ENCODE assay signal across 9 cellular contexts in the genomic region with DNA sequence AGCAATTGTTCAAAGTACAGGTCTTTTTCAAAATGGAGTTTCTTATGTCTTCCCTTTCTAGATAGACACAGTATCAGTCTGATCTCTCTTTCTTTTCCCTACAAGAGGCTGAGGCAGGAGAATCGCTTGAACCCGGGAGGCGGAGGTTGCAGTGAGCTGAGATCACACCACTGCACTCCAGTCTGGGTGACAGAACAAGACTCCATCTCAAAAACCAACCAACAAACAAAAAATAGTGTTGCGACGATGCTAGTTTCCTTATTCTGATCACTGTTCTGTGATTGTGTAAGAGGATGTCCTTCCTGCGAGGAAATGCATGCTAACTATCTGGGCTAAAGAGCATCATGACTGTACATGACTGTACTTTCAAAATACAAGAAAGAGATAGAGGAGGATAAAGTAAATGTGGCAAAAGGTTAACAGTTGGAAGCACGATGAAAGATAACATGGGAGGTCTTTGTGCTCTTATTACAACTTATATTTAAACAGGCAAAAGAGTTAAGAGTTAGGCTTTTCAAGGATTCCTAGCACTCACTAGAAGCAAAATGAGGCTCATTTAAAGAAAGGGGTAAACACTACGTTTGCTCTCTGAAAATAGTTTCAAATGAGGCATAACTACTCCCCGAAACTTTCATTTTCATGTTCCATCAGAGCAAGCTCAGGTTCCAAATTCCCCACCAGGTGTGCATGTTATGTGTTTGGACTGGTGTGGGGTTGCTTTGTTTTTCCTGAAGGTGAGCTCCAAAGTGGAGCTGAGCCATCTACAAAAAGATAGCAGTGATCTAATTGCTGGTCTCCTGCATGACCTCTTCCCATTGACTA. TPM values are rescaled to one million over a fixed set of nuclear protein-coding genes. Genes with fewer than 3 reads are reported as not detected.
DNase-seq lines count a peak whose midpoint lies in the region; ATAC-seq and TF ChIP-seq lines count a peak whose summit lies in the region.
"Had no signal": no experiment of that assay in that cellular context is flagged by ENCODE, and none has a peak within 500 bp of the region (broad histone marks: within the 10 kb centered on the region; RNA-seq: fewer than 3 reads in every experiment).

No MANE protein-coding gene starts in this region.

- no peaks in the 10 kb centered on the region for H3K9me3 Mint-ChIP-seq in activated naive CD4-positive, alpha-beta T cell treated with anti-CD3 and anti-CD28 coated beads, Interleukin-2, amount 10 ng/mL, durations not matched to agents 7 days and 5 days
- H3K9me3 Mint-ChIP-seq in WTC11: no peaks in the 10 kb centered on the region

- no peak for TF ChIP-seq EP300 in SK-N-SH (IDR thresholded peaks at IDR 0.05; ENCODE audit: borderline replicate concordance in 1 of 2, low read depth in 1 of 2, low read length in 1 of 2)

- H3K9me3 ChIP-seq in subcutaneous abdominal adipose tissue (ENCODE audit: control insufficient read depth in 5 of 5, low read length in 5 of 5) (no peaks in the 10 kb centered on the region), SK-N-SH (no peaks in the 10 kb centered on the region)

- TF ChIP-seq RAD21 in SK-N-SH (IDR thresholded peaks at IDR 0.05; ENCODE audit: low read length): no peak

- H3K4me1 ChIP-seq in subcutaneous abdominal adipose tissue (ENCODE audit: control insufficient read depth in 5 of 5, insufficient read depth in 5 of 5, low read length in 5 of 5) (peaks cover 0 to 26% (median 22%) of the 10 kb centered on the region in 5 donors), SK-N-SH (ENCODE audit: control insufficient read depth in 1 of 2, insufficient read depth in 2 of 2, low read depth in 1 of 2, low read length in 1 of 2) (no peaks in the 10 kb centered on the region)

- H3K9ac ChIP-seq in subcutaneous abdominal adipose tissue (ENCODE audit: low read length in 5 of 5): peak overlapping the region in 1 of 5 donors; percentile 30
- no peak overlapping the region for H3K9ac ChIP-seq in SK-N-SH

- H2AFZ ChIP-seq in SK-N-SH (ENCODE audit: low read depth): no peak overlapping the region; the same call in 1 of the 2 replicates

- TF ChIP-seq CTCF in WTC11 (IDR thresholded peaks at IDR 0.05): no peak
- no peak for TF ChIP-seq CTCF in SK-N-SH (IDR thresholded peaks at IDR 0.05)

- H3K4me3 Mint-ChIP-seq in activated naive CD4-positive, alpha-beta T cell treated with anti-CD3 and anti-CD28 coated beads, Interleukin-2, amount 10 ng/mL, durations not matched to agents 7 days and 5 days: no peak overlapping the region
- no peak overlapping the region for H3K4me3 Mint-ChIP-seq in WTC11

- H3K27me3 Mint-ChIP-seq in activated naive CD4-positive, alpha-beta T cell treated with anti-CD3 and anti-CD28 coated beads, Interleukin-2, amount 10 ng/mL, durations not matched to agents 7 days and 5 days: no peaks in the 10 kb centered on the region
- no peaks in the 10 kb centered on the region for H3K27me3 Mint-ChIP-seq in WTC11 (ENCODE audit: low read depth)

- H3K4me3 ChIP-seq in subcutaneous abdominal adipose tissue (ENCODE audit: low read depth in 1 of 5, low read length in 5 of 5) (no peak overlapping the region), SK-N-SH (ENCODE audit: low read depth in 2 of 2, low read length in 1 of 2) (no peak overlapping the region)

- no peaks in the 10 kb centered on the region for H3K9me2 ChIP-seq in SK-N-SH

- H3K36me3 Mint-ChIP-seq in activated naive CD4-positive, alpha-beta T cell treated with anti-CD3 and anti-CD28 coated beads, Interleukin-2, amount 10 ng/mL, durations not matched to agents 7 days and 5 days: no peaks in the 10 kb centered on the region
- no peaks in the 10 kb centered on the region for H3K36me3 Mint-ChIP-seq in WTC11

- no peaks in the 10 kb centered on the region for H3K27me3 ChIP-seq in subcutaneous abdominal adipose tissue (ENCODE audit: control insufficient read depth in 5 of 5, insufficient read depth in 4 of 5, low read length in 5 of 5)
- H3K27me3 ChIP-seq in SK-N-SH (ENCODE audit: insufficient read depth): no peaks in the 10 kb centered on the region

- peaks cover 14% of the 10 kb centered on the region for H3K4me1 Mint-ChIP-seq in activated naive CD4-positive, alpha-beta T cell treated with anti-CD3 and anti-CD28 coated beads, Interleukin-2, amount 10 ng/mL, durations not matched to agents 7 days and 5 days
- peaks cover 3% of the 10 kb centered on the region; the same call in 1 of the 2 replicates for H3K4me1 Mint-ChIP-seq in WTC11

- no peaks in the 10 kb centered on the region for H3K79me2 ChIP-seq in SK-N-SH (ENCODE audit: insufficient read depth)

- H4K20me1 ChIP-seq in SK-N-SH (ENCODE audit: insufficient read depth): no peaks in the 10 kb centered on the region

- H3K27ac ChIP-seq in subcutaneous abdominal adipose tissue (ENCODE audit: low read depth, low read length) (peak overlapping the region; percentile 42), SK-N-SH (ENCODE audit: low read depth in 2 of 2, low read length in 1 of 2) (no peak overlapping the region)

- peak overlapping the region; percentile 66 for H3K27ac Mint-ChIP-seq in activated naive CD4-positive, alpha-beta T cell treated with anti-CD3 and anti-CD28 coated beads, Interleukin-2, amount 10 ng/mL, durations not matched to agents 7 days and 5 days
- H3K27ac Mint-ChIP-seq in WTC11: no peak overlapping the region

- no peak overlapping the region for H3K4me2 ChIP-seq in SK-N-SH

- CTCF ChIA-PET in activated naive CD4-positive, alpha-beta T cell treated with anti-CD3 and anti-CD28 coated beads, Interleukin-2, amount 10 ng/mL, durations not matched to agents 7 days and 5 days (lab: Charles Lee): no interaction called here
- CTCF ChIA-PET in WTC11 (lab: Charles Lee): interaction anchor here (0.9 kb wide), 1 partner anchor 92 kb away, joined by 3 read pairs; no protein-coding TSS in a partner anchor
- CTCF ChIA-PET in SK-N-SH (lab: Yijun Ruan, JAX): no interaction called here

- POLR2A ChIA-PET in WTC11 (lab: Charles Lee): no interaction called here
- POLR2A ChIA-PET in SK-N-SH (lab: Yijun Ruan, JAX): no interaction called here

- H3K36me3 ChIP-seq in subcutaneous abdominal adipose tissue (ENCODE audit: control insufficient read depth in 5 of 5, insufficient read depth in 5 of 5, low read length in 5 of 5): no peaks in the 10 kb centered on the region
- H3K36me3 ChIP-seq in SK-N-SH (replicated peaks in 1 of 2; ENCODE audit: control insufficient read depth in 1 of 2, insufficient read depth in 2 of 2, low read length in 1 of 2): no peaks in the 10 kb centered on the region

- no peak for DNase-seq in activated naive CD4-positive, alpha-beta T cell treated with anti-CD3 and anti-CD28 coated beads, Interleukin-2, amount 10 ng/mL, durations not matched to agents 7 days and 5 days
- no peak for DNase-seq in activated naive CD4-positive, alpha-beta T cell treated with anti-CD3 and anti-CD28 coated beads, Interleukin-2, amount 50 U/mL, for 16 hours
- DNase-seq in WTC11 (ENCODE audit: low spot score) (no peak), SK-N-SH (no peak), T-helper 9 cell (no peak)
- DNase-seq in activated CD8-positive, alpha-beta memory T cell treated with anti-CD3 and anti-CD28 coated beads for 24 hours: no peak
- DNase-seq: effector CD8-positive, alpha-beta T cell had no signal

- WGBS in SK-N-SH (ENCODE audit: low lambda C conversion rate): 90% methylated on average over 9 of the region's 9 CpGs

- no peaks in the 10 kb centered on the region for H3F3A ChIP-seq in SK-N-SH (replicated peaks; ENCODE audit: insufficient read depth)

- peak; percentile 69 for ATAC-seq in HG03045 (IDR thresholded peaks at IDR 0.05; ENCODE audit: unreplicated experiment)
- ATAC-seq in WTC11: no peak

TF ChIP-seq in WTC11, 78 proteins besides CTCF, POLR2A, EP300 and RAD21 (continues in another document):
- no peak for TF ChIP-seq GRHL2 (CRISPR knock-in tag; IDR thresholded peaks at IDR 0.05; ENCODE audit: insufficient replicate concordance, severe bottlenecking)

TF ChIP-seq in SK-N-SH, 30 proteins besides CTCF, POLR2A, EP300 and RAD21 (continues in another document):
- no peak for TF ChIP-seq GABPA (IDR thresholded peaks at IDR 0.05; ENCODE audit: low read depth)
- TF ChIP-seq, protein P1, sequence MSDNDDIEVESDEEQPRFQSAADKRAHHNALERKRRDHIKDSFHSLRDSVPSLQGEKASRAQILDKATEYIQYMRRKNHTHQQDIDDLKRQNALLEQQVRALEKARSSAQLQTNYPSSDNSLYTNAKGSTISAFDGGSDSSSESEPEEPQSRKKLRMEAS (IDR thresholded peaks at IDR 0.05; ENCODE audit: low read depth): no peak
- TF ChIP-seq FOXJ3 (CRISPR knock-in tag; IDR thresholded peaks at IDR 0.05): no peak
- TF ChIP-seq, protein P2, sequence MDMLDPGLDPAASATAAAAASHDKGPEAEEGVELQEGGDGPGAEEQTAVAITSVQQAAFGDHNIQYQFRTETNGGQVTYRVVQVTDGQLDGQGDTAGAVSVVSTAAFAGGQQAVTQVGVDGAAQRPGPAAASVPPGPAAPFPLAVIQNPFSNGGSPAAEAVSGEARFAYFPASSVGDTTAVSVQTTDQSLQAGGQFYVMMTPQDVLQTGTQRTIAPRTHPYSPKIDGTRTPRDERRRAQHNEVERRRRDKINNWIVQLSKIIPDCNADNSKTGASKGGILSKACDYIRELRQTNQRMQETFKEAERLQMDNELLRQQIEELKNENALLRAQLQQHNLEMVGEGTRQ (IDR thresholded peaks at IDR 0.05; ENCODE audit: borderline replicate concordance, low read depth, low read length): no peak
- no peak for TF ChIP-seq ELF1 (IDR thresholded peaks at IDR 0.05)
- no peak for TF ChIP-seq TCF12 (IDR thresholded peaks at IDR 0.05)
- TF ChIP-seq, protein P3, sequence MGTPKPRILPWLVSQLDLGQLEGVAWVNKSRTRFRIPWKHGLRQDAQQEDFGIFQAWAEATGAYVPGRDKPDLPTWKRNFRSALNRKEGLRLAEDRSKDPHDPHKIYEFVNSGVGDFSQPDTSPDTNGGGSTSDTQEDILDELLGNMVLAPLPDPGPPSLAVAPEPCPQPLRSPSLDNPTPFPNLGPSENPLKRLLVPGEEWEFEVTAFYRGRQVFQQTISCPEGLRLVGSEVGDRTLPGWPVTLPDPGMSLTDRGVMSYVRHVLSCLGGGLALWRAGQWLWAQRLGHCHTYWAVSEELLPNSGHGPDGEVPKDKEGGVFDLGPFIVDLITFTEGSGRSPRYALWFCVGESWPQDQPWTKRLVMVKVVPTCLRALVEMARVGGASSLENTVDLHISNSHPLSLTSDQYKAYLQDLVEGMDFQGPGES (IDR thresholded peaks at IDR 0.05; ENCODE audit: low read depth, low read length): no peak
- TF ChIP-seq GATA2 (CRISPR knock-in tag; IDR thresholded peaks at IDR 0.05): no peak
- no peak for TF ChIP-seq FOXM1 (IDR thresholded peaks at IDR 0.05; ENCODE audit: low read depth)
- TF ChIP-seq JUND (IDR thresholded peaks at IDR 0.05): no peak
- TF ChIP-seq RCOR1 (IDR thresholded peaks at IDR 0.05; ENCODE audit: low read length): no peak

RNA-seq across cellular contexts. Expression of a gene that starts 23.8 kb away (rescaled TPM):
- total RNA-seq in WTC11 (2021): 14.2 to 18.6 TPM (median 14.5 TPM) in 3 replicates
- polyA plus RNA-seq in SK-N-SH (2012; rRNA removed): 2.4 and 2.9 TPM in 2 replicates
- 3.1 and 3.4 TPM in 2 replicates for polyA plus RNA-seq in SK-N-SH (2012; cell fraction: cytosol; rRNA removed)
- 2.2 and 2.4 TPM in 2 replicates for polyA plus RNA-seq in SK-N-SH (2012; cell fraction: nucleus; rRNA removed)

RNA-seq across cellular contexts. Expression of a gene that starts 24.2 kb away (rescaled TPM):
- total RNA-seq in WTC11 (2021): 86.8 to 92.1 TPM (median 90.1 TPM) in 3 replicates
- polyA plus RNA-seq in SK-N-SH (2012; rRNA removed): 39.1 and 46.5 TPM in 2 replicates
- polyA plus RNA-seq in SK-N-SH (2012; cell fraction: cytosol; rRNA removed): 61.3 and 64.1 TPM in 2 replicates
- polyA plus RNA-seq in SK-N-SH (2012; cell fraction: nucleus; rRNA removed): 21.0 and 32.9 TPM in 2 replicates
